In genomic region chr19:632228-633067, GRCh38 we compare ENCODE assay signal across 8 cellular contexts. TPM values are rescaled to one million over a fixed set of nuclear protein-coding genes. Genes with fewer than 3 reads are reported as not detected.
DNase-seq lines count a peak whose midpoint lies in the region; ATAC-seq, FAIRE-seq and TF ChIP-seq lines count a peak whose summit lies in the region.

No MANE protein-coding gene starts in this region.

- no peaks in the 10 kb centered on the region for H3K27me3 ChIP-seq in DND-41 (ENCODE audit: insufficient read depth, low read length, poor library complexity)
- H3K27me3 ChIP-seq in ovary = no peaks in the 10 kb centered on the region

- H3K9me3 ChIP-seq in DND-41 (ENCODE audit: insufficient read depth, low read length, severe bottlenecking) (no peaks in the 10 kb centered on the region), KOPT-K1 (ENCODE audit: insufficient read depth, low read length, poor library complexity, severe bottlenecking) (no peaks in the 10 kb centered on the region), ovary (no peaks in the 10 kb centered on the region)

- FAIRE-seq in frontal cortex (lab: Jason Lieb, UNC) = no peak

- TF ChIP-seq CTCF in DND-41 (IDR thresholded peaks at IDR 0.05; ENCODE audit: borderline replicate concordance, extremely low read depth, low read length, poor library complexity, severe bottlenecking) (no peak), fibroblast of pulmonary artery (IDR thresholded peaks at IDR 0.05; ENCODE audit: low read length, missing control alignments) (no peak), ovary (IDR thresholded peaks at IDR 0.05) (no peak)

- peak; percentile 58 for ATAC-seq in DND-41 (ENCODE audit: insufficient read depth, low read depth)
- ATAC-seq in GM21528 (IDR thresholded peaks at IDR 0.05; ENCODE audit: low FRiP score, unreplicated experiment) = peak; percentile 26

- peaks cover 62% of the 10 kb centered on the region for H3K79me2 ChIP-seq in DND-41 (ENCODE audit: insufficient read depth, low read length)

- peaks cover 37% of the 10 kb centered on the region for H3K36me3 ChIP-seq in DND-41 (ENCODE audit: insufficient read depth, low read length)
- H3K36me3 ChIP-seq in KOPT-K1 (ENCODE audit: insufficient read depth, low read length) = peaks cover 38% of the 10 kb centered on the region
- H3K36me3 ChIP-seq in ovary = no peaks in the 10 kb centered on the region

- TF ChIP-seq POLR2A in ovary (IDR thresholded peaks at IDR 0.05) = no peak

- intact Hi-C loops in ovary (cut with DNase I) = no loop called here

- H2AFZ ChIP-seq in DND-41 (ENCODE audit: low read depth, low read length) = peak overlapping the region; percentile 98

- peak overlapping the region; percentile 82 for H3K27ac ChIP-seq in DND-41 (ENCODE audit: low read length)
- H3K27ac ChIP-seq in KOPT-K1 (ENCODE audit: low read depth, low read length, poor library complexity, severe bottlenecking) = peak overlapping the region; percentile 61
- no peak overlapping the region for H3K27ac ChIP-seq in ovary

- DNase-seq in DND-41 (peak; percentile 60), fibroblast of pulmonary artery (ENCODE audit: low read depth) (peak; percentile 56), ovary (no peak), frontal cortex (ENCODE audit: low spot score in 2 of 2) (no peak), DMS153 (lab: John Stamatoyannopoulos, UW) (no peak)
- DNase-seq in activated CD8-positive, alpha-beta memory T cell treated with anti-CD3 and anti-CD28 coated beads for 48 hours (ENCODE audit: low read depth in 2 of 3, low spot score in 2 of 3) = peak; percentile 28 to 40 (median 36)

- no peak for TF ChIP-seq EP300 in ovary (IDR thresholded peaks at IDR 0.05)

- H3K4me1 ChIP-seq in DND-41 (ENCODE audit: insufficient read depth, low read length) = peaks cover 40% of the 10 kb centered on the region
- H3K4me1 ChIP-seq in ovary (ENCODE audit: insufficient read depth) = peaks cover 12% of the 10 kb centered on the region

- H4K20me1 ChIP-seq in DND-41 (ENCODE audit: insufficient read depth, low read length) = peaks cover 26% of the 10 kb centered on the region

- 11 to 17% (median 13%) methylated on average over 46 to 47 of the region's 47 CpGs for WGBS in ovary, 3 donors

- H3K4me2 ChIP-seq in DND-41 (ENCODE audit: insufficient read depth, low read length) = peak overlapping the region; percentile 100

- peak overlapping the region; percentile 94 for H3K9ac ChIP-seq in DND-41 (ENCODE audit: low read depth, low read length)

- H3K4me3 ChIP-seq in DND-41 (ENCODE audit: low read depth in 1 of 2, low read length in 2 of 2) = peak overlapping the region; percentile 99 to 100
- H3K4me3 ChIP-seq in fibroblast of pulmonary artery (replicated peaks; ENCODE audit: low read depth, low read length) = peak overlapping the region; percentile 84
- peak overlapping the region; percentile 90 for H3K4me3 ChIP-seq in ovary

RNA-seq across cellular contexts. Expression of gene POLRMT, which starts 0.9 kb away (rescaled TPM):
- total RNA-seq in ovary (10 to 100 TPM; 19.9 to 52.3 (median 43.9) TPM), frontal cortex (15.9 TPM)
- polyA plus RNA-seq in ovary = 10 to 100 TPM; 13.5 to 39.6 TPM

RNA-seq across cellular contexts. Expression of gene FGF22, which starts 7.2 kb away (rescaled TPM):
- total RNA-seq in ovary = 1 to 10 TPM in 6 of 7 donors, under 1 TPM in 1; 0.23 to 4.4 (median 2.2) TPM
- polyA plus RNA-seq in ovary = 1 to 10 TPM in 1 of 2 donors, not detected in 1; 4.2 TPM
- under 0.01 TPM for total RNA-seq in frontal cortex

RNA-seq across cellular contexts. Expression of gene RNF126, which starts 30.6 kb away (rescaled TPM):
- total RNA-seq in ovary (10 to 100 TPM; 26.6 to 52.2 (median 34.5) TPM), frontal cortex (17.5 TPM)
- 10 to 100 TPM in 1 of 2 donors, 1 to 10 TPM in 1; 1.5 to 29.4 TPM for polyA plus RNA-seq in ovary

RNA-seq across cellular contexts. Expression of gene HCN2, which starts 42.8 kb away (rescaled TPM):
- total RNA-seq in ovary (under 1 TPM in 3 of 7 donors, not detected in 4; 0.07 to 0.23 (median 0.10) TPM), frontal cortex (6.1 TPM)
- under 1 TPM in 1 of 2 donors, not detected in 1; 0.13 TPM for polyA plus RNA-seq in ovary

RNA-seq across cellular contexts. Expression of gene FSTL3, which starts 43.7 kb away (rescaled TPM):
- total RNA-seq in ovary (100 to 1,000 TPM in 1 of 7 donors, 10 to 100 TPM in 6; 21.3 to 141 (median 45.7) TPM), frontal cortex (2.0 TPM)
- 10 to 100 TPM; 16.9 to 22.6 TPM for polyA plus RNA-seq in ovary

Comparison
In these comparisons a context has a peak if more than half of its experiments do, and no peak if none do; other contexts are left out.
1. DNase-seq: peak in DND-41 (single experiment), activated CD8-positive, alpha-beta memory T cell treated with anti-CD3 and anti-CD28 coated beads for 48 hours (3 of 3) and fibroblast of pulmonary artery (single experiment); none in ovary (0 of 5), frontal cortex (0 of 2) and DMS153 (single experiment).
2. H3K27ac ChIP-seq: peak in DND-41 (single experiment) and KOPT-K1 (single experiment); none in ovary (0 of 2).
3. Peak in every context shown above with its lines, with median percentiles within 50 percentile points of each other: H3K4me3 ChIP-seq.